In genomic region chr2:157093666-157094065, GRCh38 we compare ENCODE assay signal across 1 cellular context.
TF ChIP-seq lines count a peak whose summit lies in the region.

No MANE protein-coding gene starts in this region.

TF ChIP-seq in K562, 482 proteins besides CTCF, POLR2A, EP300 and RAD21 (continued from another document):
- TF ChIP-seq, protein P1, sequence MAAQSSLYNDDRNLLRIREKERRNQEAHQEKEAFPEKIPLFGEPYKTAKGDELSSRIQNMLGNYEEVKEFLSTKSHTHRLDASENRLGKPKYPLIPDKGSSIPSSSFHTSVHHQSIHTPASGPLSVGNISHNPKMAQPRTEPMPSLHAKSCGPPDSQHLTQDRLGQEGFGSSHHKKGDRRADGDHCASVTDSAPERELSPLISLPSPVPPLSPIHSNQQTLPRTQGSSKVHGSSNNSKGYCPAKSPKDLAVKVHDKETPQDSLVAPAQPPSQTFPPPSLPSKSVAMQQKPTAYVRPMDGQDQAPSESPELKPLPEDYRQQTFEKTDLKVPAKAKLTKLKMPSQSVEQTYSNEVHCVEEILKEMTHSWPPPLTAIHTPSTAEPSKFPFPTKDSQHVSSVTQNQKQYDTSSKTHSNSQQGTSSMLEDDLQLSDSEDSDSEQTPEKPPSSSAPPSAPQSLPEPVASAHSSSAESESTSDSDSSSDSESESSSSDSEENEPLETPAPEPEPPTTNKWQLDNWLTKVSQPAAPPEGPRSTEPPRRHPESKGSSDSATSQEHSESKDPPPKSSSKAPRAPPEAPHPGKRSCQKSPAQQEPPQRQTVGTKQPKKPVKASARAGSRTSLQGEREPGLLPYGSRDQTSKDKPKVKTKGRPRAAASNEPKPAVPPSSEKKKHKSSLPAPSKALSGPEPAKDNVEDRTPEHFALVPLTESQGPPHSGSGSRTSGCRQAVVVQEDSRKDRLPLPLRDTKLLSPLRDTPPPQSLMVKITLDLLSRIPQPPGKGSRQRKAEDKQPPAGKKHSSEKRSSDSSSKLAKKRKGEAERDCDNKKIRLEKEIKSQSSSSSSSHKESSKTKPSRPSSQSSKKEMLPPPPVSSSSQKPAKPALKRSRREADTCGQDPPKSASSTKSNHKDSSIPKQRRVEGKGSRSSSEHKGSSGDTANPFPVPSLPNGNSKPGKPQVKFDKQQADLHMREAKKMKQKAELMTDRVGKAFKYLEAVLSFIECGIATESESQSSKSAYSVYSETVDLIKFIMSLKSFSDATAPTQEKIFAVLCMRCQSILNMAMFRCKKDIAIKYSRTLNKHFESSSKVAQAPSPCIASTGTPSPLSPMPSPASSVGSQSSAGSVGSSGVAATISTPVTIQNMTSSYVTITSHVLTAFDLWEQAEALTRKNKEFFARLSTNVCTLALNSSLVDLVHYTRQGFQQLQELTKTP (IDR thresholded peaks at IDR 0.05; ENCODE audit: low read depth in 1 of 2, partially characterized antibody in 2 of 2) = no peak
- no peak for TF ChIP-seq MAFF (IDR thresholded peaks at IDR 0.05; ENCODE audit: low read length)
